15 cellular contexts compared by ENCODE assay signal in genomic region chr3:172084871-172085556, GRCh38. TPM values are rescaled to one million over a fixed set of nuclear protein-coding genes. Genes with fewer than 3 reads are reported as not detected.
DNase-seq lines count a peak whose midpoint lies in the region; ATAC-seq, FAIRE-seq and TF ChIP-seq lines count a peak whose summit lies in the region.
"Had no signal": no experiment of that assay in that cellular context is flagged by ENCODE, and none has a peak within 500 bp of the region (broad histone marks: within the 10 kb centered on the region; RNA-seq: fewer than 3 reads in every experiment).

No MANE protein-coding gene starts in this region.

- 83% methylated on average over 5 of the region's 5 CpGs for WGBS in HepG2 (ENCODE audit: low lambda C conversion rate)
- WGBS in right lobe of liver (ENCODE audit: insufficient coverage, low coverage, low lambda C conversion rate, missing lambda C conversion rate), result 86% methylated on average over 5 of the region's 5 CpGs
- 82% methylated on average over 5 of the region's 5 CpGs for WGBS in hepatocyte (ENCODE audit: low lambda C conversion rate, missing lambda C conversion rate)

- no peaks in the 10 kb centered on the region for H3K36me3 Mint-ChIP-seq in activated T-helper 17 cell treated with anti-CD3 and anti-CD28 coated beads, Interleukin-2, amount 50 U/mL, for 72 hours (ENCODE audit: low read depth)

- H3K27me3 Mint-ChIP-seq in activated T-helper 17 cell treated with anti-CD3 and anti-CD28 coated beads, Interleukin-2, amount 50 U/mL, for 72 hours, result no peaks in the 10 kb centered on the region
- H3K27me3 Mint-ChIP-seq: brain had no signal

- no peak for FAIRE-seq in HepG2 (lab: Jason Lieb, UNC)
- FAIRE-seq: frontal cortex had no signal

- in situ Hi-C loops in HepG2 (cut with HindIII; ENCODE audit: extremely low pct_ligation_motif_present, low pct_unique_long_range_greater_than_20kb), result no loop called here

- H3K27ac ChIP-seq in HepG2 (ENCODE audit: extremely low read length, insufficient read depth, low read length), result peak overlapping the region; percentile 66
- peak overlapping the region in 1 of 3 donors; percentile 15 for H3K27ac ChIP-seq in right lobe of liver
- H3K27ac ChIP-seq in hepatocyte, result peak overlapping the region; percentile 69
- H3K27ac ChIP-seq: parathyroid adenoma, WERI-Rb-1 had no signal

- no peak; a peak in 1 of 4 replicates for TF ChIP-seq POLR2A in HepG2 (IDR thresholded peaks at IDR 0.05; ENCODE audit: insufficient read depth in 1 of 2, low read depth in 2 of 2, low read length in 2 of 2)
- no peak for TF ChIP-seq POLR2A in right lobe of liver (IDR thresholded peaks at IDR 0.05)

- H3K4me3 Mint-ChIP-seq in activated T-helper 17 cell treated with anti-CD3 and anti-CD28 coated beads, Interleukin-2, amount 50 U/mL, for 72 hours, result peak overlapping the region; percentile 33
- H3K4me3 Mint-ChIP-seq: brain had no signal

- no TSS peak for BruUV-seq in HepG2 (replicated peaks; lab: Mats Ljungman, UMichigan)

- H3K4me1 ChIP-seq in HepG2 (ENCODE audit: insufficient read depth, low read length) (peaks cover 100% of the 10 kb centered on the region), right lobe of liver (peaks cover 0 to 50% (median 22%) of the 10 kb centered on the region in 4 donors), hepatocyte (ENCODE audit: insufficient read depth) (peaks cover 20% of the 10 kb centered on the region)

- H3K4me3 ChIP-seq in HepG2 (replicated peaks in 1 of 3; ENCODE audit: insufficient read depth in 1 of 3, low read depth in 2 of 3, low read length in 3 of 3) (no peak overlapping the region), right lobe of liver (no peak overlapping the region), hepatocyte (no peak overlapping the region)

- H3K9me3 ChIP-seq in HepG2 (ENCODE audit: low read length) (no peaks in the 10 kb centered on the region), right lobe of liver (no peaks in the 10 kb centered on the region), hepatocyte (ENCODE audit: low read depth) (no peaks in the 10 kb centered on the region)

- no peaks in the 10 kb centered on the region for H3K27me3 ChIP-seq in HepG2 (ENCODE audit: control insufficient read depth in 1 of 2, insufficient read depth in 2 of 2, low read length in 2 of 2)
- H3K27me3 ChIP-seq in right lobe of liver, result no peaks in the 10 kb centered on the region
- no peaks in the 10 kb centered on the region for H3K27me3 ChIP-seq in hepatocyte

- POLR2A ChIA-PET in HepG2 (lab: Yijun Ruan, JAX), result interaction anchor here (1.3 to 2.3 kb wide), 5 partner anchors 12 to 46 kb away, joined by 3 to 10 read pairs (median 5); partner anchors contain the start of gene FNDC3B

- peaks cover 26% of the 10 kb centered on the region for H3K4me1 Mint-ChIP-seq in activated T-helper 17 cell treated with anti-CD3 and anti-CD28 coated beads, Interleukin-2, amount 50 U/mL, for 72 hours

- H3K9me3 Mint-ChIP-seq in activated T-helper 17 cell treated with anti-CD3 and anti-CD28 coated beads, Interleukin-2, amount 50 U/mL, for 72 hours, result no peaks in the 10 kb centered on the region
- H3K9me3 Mint-ChIP-seq: brain had no signal

- no peak overlapping the region for H3K4me2 ChIP-seq in HepG2 (ENCODE audit: low read depth, low read length)
- H3K4me2 ChIP-seq in hepatocyte, result peak overlapping the region; percentile 24

- peak overlapping the region; percentile 80 for H3K27ac Mint-ChIP-seq in activated T-helper 17 cell treated with anti-CD3 and anti-CD28 coated beads, Interleukin-2, amount 50 U/mL, for 72 hours
- H3K27ac Mint-ChIP-seq: brain had no signal

- H3K36me3 ChIP-seq in HepG2 (replicated peaks in 1 of 2; ENCODE audit: control insufficient read depth in 1 of 2, insufficient read depth in 2 of 2, low read length in 2 of 2) (peaks cover 5% of the 10 kb centered on the region in 2 experiments; a peak in 4 of 5 replicates), right lobe of liver (no peaks in the 10 kb centered on the region), hepatocyte (replicated peaks; ENCODE audit: insufficient read depth, low read depth) (no peaks in the 10 kb centered on the region)
- H3K36me3 ChIP-seq: WERI-Rb-1 had no signal

- no peak for TF ChIP-seq RAD21 in HepG2 (CRISPR knock-in tag; IDR thresholded peaks at IDR 0.05)

- H3K79me2 ChIP-seq in HepG2 (ENCODE audit: insufficient read depth, low read length), result peaks cover 100% of the 10 kb centered on the region
- peaks cover 94% of the 10 kb centered on the region for H3K79me2 ChIP-seq in hepatocyte

- H3K9me2 ChIP-seq in hepatocyte (replicated peaks; ENCODE audit: insufficient read depth), result no peaks in the 10 kb centered on the region

- CTCF ChIA-PET in HepG2 (lab: Yijun Ruan, JAX; ENCODE audit: low intra/inter-chr PET ratio, low total read pairs), result no interaction called here

- H2AFZ ChIP-seq in HepG2 (ENCODE audit: low read length) (no peak overlapping the region), hepatocyte (no peak overlapping the region)
- H2AFZ ChIP-seq: parathyroid adenoma had no signal

- no peak for TF ChIP-seq EP300 in HepG2 (IDR thresholded peaks at IDR 0.05; ENCODE audit: low read depth in 2 of 2, low read length in 2 of 2)
- no peak for TF ChIP-seq EP300 in HepG2 (CRISPR knock-in tag; IDR thresholded peaks at IDR 0.05; ENCODE audit: borderline replicate concordance)

- TF ChIP-seq CTCF in HepG2 (CRISPR knock-in tag; IDR thresholded peaks at IDR 0.05) (no peak), right lobe of liver (IDR thresholded peaks at IDR 0.05) (no peak), hepatocyte (IDR thresholded peaks at IDR 0.05; ENCODE audit: poor library complexity) (no peak)

- ATAC-seq in HepG2, result no peak
- ATAC-seq in right lobe of liver, result no peak
- peak; percentile 79 for ATAC-seq in activated T-helper 17 cell treated with anti-CD3 and anti-CD28 coated beads, Interleukin-2, amount 50 U/mL, for 72 hours (replicated peaks)
- ATAC-seq in GM21737 (IDR thresholded peaks at IDR 0.05; ENCODE audit: unreplicated experiment), result no peak

- peaks cover 93% of the 10 kb centered on the region for H4K20me1 ChIP-seq in HepG2 (ENCODE audit: insufficient read depth, low read length)
- no peaks in the 10 kb centered on the region for H4K20me1 ChIP-seq in hepatocyte (ENCODE audit: insufficient read depth, poor library complexity, severe bottlenecking)

- DNase-seq in HepG2 (ENCODE audit: low spot score) (no peak), right lobe of liver (no peak), hepatocyte (ENCODE audit: low spot score) (no peak), LoVo (ENCODE audit: low spot score) (no peak), occipital lobe (lab: John Stamatoyannopoulos, UW) (no peak), posterior vena cava (ENCODE audit: low spot score) (no peak)
- DNase-seq: midbrain; NCI-H510A; stimulated activated CD4-positive, alpha-beta T cell treated with anti-CD3 and anti-CD28 coated beads, Interleukin-12 subunit alpha, Interleukin-12 subunit beta, amount 100 ng/mL, for 4 hours; WERI-Rb-1 had no signal

- intact Hi-C loops in HepG2 (cut with micrococcal nuclease; ENCODE audit: unreplicated experiment), result loop anchor here (5.0 kb wide), 1 partner anchor 43 kb away; no protein-coding TSS in a partner anchor
- intact Hi-C loops in right lobe of liver (cut with DNase I), result no loop called here
- intact Hi-C loops in posterior vena cava (cut with DNase I), result no loop called here

- H3K9ac ChIP-seq in HepG2 (ENCODE audit: insufficient read depth, low read depth, low read length), result no peak overlapping the region
- H3K9ac ChIP-seq: parathyroid adenoma had no signal

TF ChIP-seq in HepG2, 621 proteins besides CTCF, POLR2A, EP300 and RAD21:
- TF ChIP-seq ZNF234 (CRISPR knock-in tag; conservative IDR thresholded peaks at IDR 0.05), result no peak
- no peak for TF ChIP-seq ZNF431 (CRISPR knock-in tag; IDR thresholded peaks at IDR 0.05; ENCODE audit: borderline replicate concordance, low read depth)
- no peak for TF ChIP-seq GABPA (IDR thresholded peaks at IDR 0.05; ENCODE audit: low read depth, low read length)
- no peak for TF ChIP-seq GABPA (CRISPR knock-in tag; IDR thresholded peaks at IDR 0.05; ENCODE audit: low read depth)
- TF ChIP-seq RBM22 (optimal IDR thresholded peaks at IDR 0.05; ENCODE audit: low read length), result peak; percentile 91
- 0 out of 2 replicates have a peak, but pooled peaks have one; percentile 29 for TF ChIP-seq POLR2AphosphoS5 (IDR thresholded peaks at IDR 0.05; ENCODE audit: low read depth, low read length)
- TF ChIP-seq FOXA3 (CRISPR knock-in tag; IDR thresholded peaks at IDR 0.05), result no peak

RNA-seq across cellular contexts. Expression of gene FNDC3B, which starts 45.6 kb away (rescaled TPM):
- total RNA-seq in HepG2 (2016; rRNA removed; fragmentation: Illumina TruSeq; extraction: Trizol), result 103 and 110 TPM in 2 replicates
- 133 and 147 TPM in 2 replicates for total RNA-seq in HepG2 (2016; cell fraction: cytosol; rRNA removed; fragmentation: Illumina TruSeq; extraction: Trizol; ENCODE audit: low read depth)
- total RNA-seq in HepG2 (2016; cell fraction: insoluble cytoplasmic fraction; rRNA removed; fragmentation: Illumina TruSeq; extraction: Trizol), result 93.9 TPM in 2 replicates
- total RNA-seq in HepG2 (2016; cell fraction: membrane; rRNA removed; fragmentation: Illumina TruSeq; extraction: Trizol), result 73.4 and 76.7 TPM in 2 replicates
- total RNA-seq in HepG2 (2016; cell fraction: nucleus; rRNA removed; fragmentation: Illumina TruSeq; extraction: Trizol), result 222 and 239 TPM in 2 replicates
- polyA plus RNA-seq in HepG2 (2011; rRNA removed), result 74.8 and 82.8 TPM in 2 replicates
- polyA plus RNA-seq in HepG2 (2011; cell fraction: cytosol; rRNA removed), result 26.6 and 44.0 TPM in 2 replicates
- 159 and 177 TPM in 2 replicates for polyA plus RNA-seq in HepG2 (2011; cell fraction: nucleus; rRNA removed)
- 100 and 116 TPM in 2 replicates for polyA plus RNA-seq in HepG2 (2012)
- 18.9 and 23.3 TPM in 2 replicates for polyA plus RNA-seq in HepG2 (2016; cell fraction: cytosol; fragmentation: Illumina TruSeq; extraction: Trizol; ENCODE audit: low read depth)
- 71.0 and 74.2 TPM in 2 replicates for polyA plus RNA-seq in HepG2 (2016; cell fraction: insoluble cytoplasmic fraction; fragmentation: Illumina TruSeq; extraction: Trizol; ENCODE audit: low read depth)
- polyA plus RNA-seq in HepG2 (2016; cell fraction: membrane; fragmentation: Illumina TruSeq; extraction: Trizol; ENCODE audit: low read depth), result 23.8 and 25.2 TPM in 2 replicates
- 67.2 and 72.5 TPM in 2 replicates for polyA plus RNA-seq in HepG2 (2016; cell fraction: nucleus; fragmentation: Illumina TruSeq; extraction: Trizol; ENCODE audit: insufficient read depth, low read depth)
- 83.1 and 705 TPM in 2 replicates for polyA minus RNA-seq in HepG2 (2011; rRNA and poly(A)+ RNA removed; ENCODE audit: low replicate concordance)
- 129 and 146 TPM in 2 replicates for polyA minus RNA-seq in HepG2 (2011; cell fraction: cytosol; rRNA and poly(A)+ RNA removed)
- polyA minus RNA-seq in HepG2 (2011; cell fraction: nucleus; rRNA and poly(A)+ RNA removed), result 1,231 and 1,245 TPM in 2 replicates
- 100 to 1,000 TPM in 1 of 6 experiments, 10 to 100 TPM in 5; 40.2 to 184 (median 63.5) TPM for total RNA-seq in right lobe of liver
- total RNA-seq in activated T-helper 17 cell treated with anti-CD3 and anti-CD28 coated beads, Interleukin-2, amount 50 U/mL, for 72 hours, result 10 to 100 TPM; 17.6 to 17.9 TPM
- 91.9 and 113 TPM in 2 replicates for total RNA-seq in hepatocyte
- 61.2 and 66.3 TPM in 2 replicates for polyA plus RNA-seq in hepatocyte
- 19.3 TPM for total RNA-seq in occipital lobe
- total RNA-seq in posterior vena cava, result 100 to 1,000 TPM; 142 to 167 TPM
